In the genomic region with DNA sequence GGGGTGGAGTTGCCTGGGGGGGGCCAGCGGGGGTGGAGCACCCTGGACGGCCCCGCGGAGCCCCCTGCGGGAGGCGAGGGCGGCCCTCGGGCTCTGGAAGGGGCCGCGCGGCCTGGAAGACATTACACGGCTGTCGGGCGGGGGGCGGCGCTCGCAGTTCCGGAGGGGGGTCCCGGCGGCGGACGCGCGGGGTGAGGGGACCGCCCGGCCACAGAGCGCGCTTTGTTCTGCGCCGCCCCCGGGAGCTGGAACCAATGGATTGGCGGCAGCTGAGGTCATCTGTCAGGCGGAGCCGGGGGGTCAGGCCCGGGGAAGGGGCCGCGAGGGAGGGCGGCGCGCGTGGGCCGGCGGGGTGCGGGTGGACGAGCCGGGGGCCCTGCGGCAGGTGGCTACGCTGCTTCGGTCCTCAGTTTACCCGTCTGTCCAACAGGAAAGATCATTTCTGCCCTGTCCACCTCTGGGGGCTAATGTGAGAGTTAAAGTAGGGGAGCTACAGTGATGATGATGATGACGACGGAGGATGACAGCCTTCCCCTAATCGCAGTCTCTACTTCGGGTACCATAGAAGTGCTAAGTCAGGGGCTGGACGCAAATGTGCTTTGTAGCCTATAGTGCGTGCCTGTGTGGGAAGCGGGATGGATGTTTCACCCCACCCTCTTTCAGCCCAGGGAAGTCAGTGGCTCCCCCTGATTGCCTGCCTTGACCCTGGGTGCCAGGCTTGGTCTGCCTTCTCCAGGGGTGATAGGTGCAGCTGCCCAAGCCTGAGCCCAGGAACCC, we compare ENCODE assay signal across 13 cellular contexts. TPM values are rescaled to one million over a fixed set of nuclear protein-coding genes. Genes with fewer than 3 reads are reported as not detected.
A peak's percentile ranks its signal among the peaks of the same experiment; 100 is the strongest.
DNase-seq lines count a peak whose midpoint lies in the region; ATAC-seq and TF ChIP-seq lines count a peak whose summit lies in the region.
"Had no signal": no experiment of that assay in that cellular context is flagged by ENCODE, and none has a peak within 500 bp of the region (broad histone marks: within the 10 kb centered on the region; RNA-seq: fewer than 3 reads in every experiment).

No MANE protein-coding gene starts in this region.

- H4K91ac ChIP-seq in trophoblast cell (ENCODE audit: low read depth, low read length) = no peak overlapping the region

- ATAC-seq in HG03439 (IDR thresholded peaks at IDR 0.05; ENCODE audit: unreplicated experiment) = no peak
- ATAC-seq in GM18907 (IDR thresholded peaks at IDR 0.05; ENCODE audit: unreplicated experiment) = no peak
- no peak for ATAC-seq in GM18861 (IDR thresholded peaks at IDR 0.05; ENCODE audit: unreplicated experiment)
- ATAC-seq: activated T-cell treated with anti-CD3 and anti-CD28 coated beads, Interleukin-2, amount 50 U/mL, for 72 hours had no signal

- H4K12ac ChIP-seq in trophoblast cell (ENCODE audit: low read depth, low read length) = no peak overlapping the region

- H3K4me1 Mint-ChIP-seq in glutamatergic neuron (ENCODE audit: low read depth, unreplicated experiment) = peaks cover 10% of the 10 kb centered on the region

- H3K36me3 Mint-ChIP-seq in glutamatergic neuron (ENCODE audit: unreplicated experiment) = no peaks in the 10 kb centered on the region

- H3K4me3 Mint-ChIP-seq in glutamatergic neuron (ENCODE audit: unreplicated experiment) = peak overlapping the region; percentile 74
- H3K4me3 Mint-ChIP-seq: activated T-cell treated with anti-CD3 and anti-CD28 coated beads, Interleukin-2, amount 50 U/mL, for 72 hours had no signal

- H3K27ac Mint-ChIP-seq in glutamatergic neuron (ENCODE audit: unreplicated experiment) = no peak overlapping the region
- H3K27ac Mint-ChIP-seq: activated T-cell treated with anti-CD3 and anti-CD28 coated beads, Interleukin-2, amount 50 U/mL, for 72 hours had no signal

- no peaks in the 10 kb centered on the region for H3K79me1 ChIP-seq in trophoblast cell (ENCODE audit: low read length)

- no peak overlapping the region for H2AFZ ChIP-seq in trophoblast cell (ENCODE audit: insufficient read depth, low read length, poor library complexity)

- H3K27me3 ChIP-seq in BE2C = no peaks in the 10 kb centered on the region
- H3K27me3 ChIP-seq in SJCRH30 = no peaks in the 10 kb centered on the region
- H3K27me3 ChIP-seq in trophoblast cell (ENCODE audit: insufficient read depth, low read length) = no peaks in the 10 kb centered on the region

- H4K8ac ChIP-seq in trophoblast cell (ENCODE audit: low read depth, low read length) = no peak overlapping the region

- no peak overlapping the region for H3K23ac ChIP-seq in trophoblast cell (ENCODE audit: low read length)

- H2BK120ac ChIP-seq in trophoblast cell (ENCODE audit: insufficient read depth, low read length, poor library complexity) = no peak overlapping the region

- H3K14ac ChIP-seq in trophoblast cell (ENCODE audit: low read length) = no peak overlapping the region

- no peak for TF ChIP-seq CTCF in BE2C (IDR thresholded peaks at IDR 0.05; ENCODE audit: low read depth, low read length)
- no peak for TF ChIP-seq CTCF in glutamatergic neuron (IDR thresholded peaks at IDR 0.05; ENCODE audit: partially characterized antibody, unreplicated experiment)

- H3K4me3 ChIP-seq in BE2C (ENCODE audit: low read depth, low read length) = no peak overlapping the region
- H3K4me3 ChIP-seq in SJCRH30 = no peak overlapping the region
- H3K4me3 ChIP-seq in trophoblast cell (ENCODE audit: low read depth, low read length) = no peak overlapping the region

- H3K36me3 ChIP-seq in BE2C (no peaks in the 10 kb centered on the region; the same call in 1 of the 2 replicates), SJCRH30 (peaks cover 2% of the 10 kb centered on the region; the same call in 1 of the 2 replicates), trophoblast cell (ENCODE audit: control insufficient read depth in 1 of 2, insufficient read depth in 2 of 2, low read length in 2 of 2) (peaks cover 3 to 4% of the 10 kb centered on the region in 2 experiments)

- H3K4me2 ChIP-seq in trophoblast cell (ENCODE audit: low read length) = peak overlapping the region; percentile 9

- H2BK12ac ChIP-seq in trophoblast cell (ENCODE audit: low read length) = no peak overlapping the region

- no CpG with 5 or more reads among the region's 57 CpGs for WGBS in trophoblast cell (ENCODE audit: extremely low coverage, insufficient coverage, insufficient read length)

- H3K9me3 ChIP-seq in BE2C = no peaks in the 10 kb centered on the region
- H3K9me3 ChIP-seq in SJCRH30 (replicated peaks) = no peaks in the 10 kb centered on the region
- H3K9me3 ChIP-seq in trophoblast cell (ENCODE audit: insufficient read depth, low read depth, low read length) = peaks cover 2% of the 10 kb centered on the region

- H3K27ac ChIP-seq in SJCRH30 (no peak overlapping the region), trophoblast cell (ENCODE audit: low read depth, low read length) (no peak overlapping the region)
- H3K27ac ChIP-seq: epithelial cell of prostate had no signal

- H3K4me1 ChIP-seq in BE2C (no peaks in the 10 kb centered on the region), SJCRH30 (no peaks in the 10 kb centered on the region), trophoblast cell (ENCODE audit: control insufficient read depth in 1 of 2, insufficient read depth in 2 of 2, low read length in 2 of 2) (peaks cover 0 to 4% of the 10 kb centered on the region in 2 experiments)

- no peak overlapping the region for H3K9ac ChIP-seq in trophoblast cell (ENCODE audit: low read length)

- H3K18ac ChIP-seq in trophoblast cell (ENCODE audit: low read length) = no peak overlapping the region

- H2AK5ac ChIP-seq in trophoblast cell (ENCODE audit: low read length) = no peak overlapping the region

- DNase-seq in BE2C = peak; percentile 40
- peak; percentile 27 to 40 for DNase-seq in SJCRH30
- peak; percentile 84 for DNase-seq in glutamatergic neuron
- DNase-seq in trophoblast cell = no peak
- no peak for DNase-seq in activated CD8-positive, alpha-beta memory T cell treated with anti-CD3 and anti-CD28 coated beads, Interleukin-2, amount 50 U/mL, for 4 hours
- DNase-seq: activated T-cell treated with anti-CD3 and anti-CD28 coated beads, Interleukin-2, amount 50 U/mL, for 72 hours; NCI-H187; T-helper 1 cell had no signal

- H2BK5ac ChIP-seq in trophoblast cell (ENCODE audit: low read depth, low read length, poor library complexity) = no peak overlapping the region

- H3K79me2 ChIP-seq in trophoblast cell (ENCODE audit: control insufficient read depth, insufficient read depth, low read length, poor library complexity) = no peaks in the 10 kb centered on the region

- H3K27me3 Mint-ChIP-seq in glutamatergic neuron (ENCODE audit: unreplicated experiment) = peaks cover 7% of the 10 kb centered on the region

- peaks cover 11% of the 10 kb centered on the region for H3K9me3 Mint-ChIP-seq in glutamatergic neuron (ENCODE audit: unreplicated experiment)
- H3K9me3 Mint-ChIP-seq: activated T-cell treated with anti-CD3 and anti-CD28 coated beads, Interleukin-2, amount 50 U/mL, for 72 hours had no signal

- no peak overlapping the region for H3K4ac ChIP-seq in trophoblast cell (ENCODE audit: low read depth, low read length)

RNA-seq across cellular contexts. Expression of a gene that starts 10.4 kb away (rescaled TPM):
- polyA plus RNA-seq in BE2C (2012; ENCODE audit: insufficient read depth, insufficient read length, low read depth) = 26.3 TPM
- 6.7 and 7.0 TPM in 2 replicates for total RNA-seq in SJCRH30 (2014; rRNA removed; shearing (Covaris generic))
- total RNA-seq in glutamatergic neuron (ENCODE audit: unreplicated experiment) = 6.3 TPM
- polyA plus RNA-seq in trophoblast cell (2013) = 22.9 and 25.4 TPM in 2 replicates

RNA-seq across cellular contexts. Expression of a gene that starts 32.5 kb away (rescaled TPM):
- polyA plus RNA-seq in BE2C (2012; ENCODE audit: insufficient read depth, insufficient read length, low read depth) = not detected
- total RNA-seq in SJCRH30 (2014; rRNA removed; shearing (Covaris generic)) = not detected in 2 replicates
- total RNA-seq in glutamatergic neuron (ENCODE audit: unreplicated experiment) = 19.7 TPM
- polyA plus RNA-seq in trophoblast cell (2013) = 1.1 and 1.3 TPM in 2 replicates
- total RNA-seq: activated T-cell treated with anti-CD3 and anti-CD28 coated beads, Interleukin-2, amount 50 U/mL, for 72 hours had no signal
- polyA plus RNA-seq: neural cell had no signal

RNA-seq across cellular contexts. Expression of a gene that starts 33.0 kb away (rescaled TPM):
- 11.2 TPM for polyA plus RNA-seq in BE2C (2012; ENCODE audit: insufficient read depth, insufficient read length, low read depth)
- total RNA-seq in SJCRH30 (2014; rRNA removed; shearing (Covaris generic)) = not detected in 2 replicates
- total RNA-seq in glutamatergic neuron (ENCODE audit: unreplicated experiment) = 28.0 TPM
- not detected in 2 replicates for polyA plus RNA-seq in trophoblast cell (2013)
- total RNA-seq: activated T-cell treated with anti-CD3 and anti-CD28 coated beads, Interleukin-2, amount 50 U/mL, for 72 hours had no signal

Comparison
In these comparisons a context has a peak if more than half of its experiments do, and no peak if none do; other contexts are left out.
1. DNase-seq: peak in BE2C (single experiment), SJCRH30 (2 of 2) and glutamatergic neuron (single experiment); none in trophoblast cell (0 of 2) and activated CD8-positive, alpha-beta memory T cell treated with anti-CD3 and anti-CD28 coated beads, Interleukin-2, amount 50 U/mL, for 4 hours (single experiment).
2. RNA of a gene that starts 32.5 kb away (total RNA-seq): 19.7 TPM in glutamatergic neuron (single experiment); not detected in SJCRH30; every median in the first group is over 10 times any median in the second.
3. RNA of a gene that starts 33.0 kb away (total RNA-seq): 28.0 TPM in glutamatergic neuron (single experiment); not detected in SJCRH30; every median in the first group is over 10 times any median in the second.